ENCODE assay signal across 15 cellular contexts in the genomic region with DNA sequence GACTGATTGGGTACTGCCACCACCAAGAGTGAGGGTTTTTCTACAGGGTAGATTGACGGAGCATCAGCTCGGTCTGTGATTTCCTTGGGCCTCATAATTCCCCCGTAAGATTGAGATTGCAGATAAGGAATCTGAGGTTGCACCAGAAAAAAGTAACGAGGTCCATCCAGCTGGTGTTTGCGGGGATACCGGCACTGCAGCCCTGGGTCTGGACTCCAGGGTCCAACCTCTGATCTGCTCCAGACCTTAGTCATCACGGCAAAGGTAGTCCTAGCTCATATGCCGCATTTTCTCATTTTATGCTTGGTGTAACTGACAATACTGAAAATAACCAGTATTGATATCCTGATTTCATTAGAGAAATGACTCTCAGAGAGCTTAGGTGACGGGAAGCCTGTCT. TPM values are rescaled to one million over a fixed set of nuclear protein-coding genes. Genes with fewer than 3 reads are reported as not detected.
A peak's percentile ranks its signal among the peaks of the same experiment; 100 is the strongest.
DNase-seq lines count a peak whose midpoint lies in the region; ATAC-seq, FAIRE-seq and TF ChIP-seq lines count a peak whose summit lies in the region.
"Had no signal": no experiment of that assay in that cellular context is flagged by ENCODE, and none has a peak within 500 bp of the region (broad histone marks: within the 10 kb centered on the region; RNA-seq: fewer than 3 reads in every experiment).

No MANE protein-coding gene starts in this region.

- ATAC-seq in HG03565 (IDR thresholded peaks at IDR 0.05; ENCODE audit: unreplicated experiment) (peak; percentile 33), PC-3 (no peak)
- ATAC-seq in activated naive CD8-positive, alpha-beta T cell treated with anti-CD3 and anti-CD28 coated beads, Interleukin-2, amount 50 U/mL, for 24 hours: no peak
- no peak for ATAC-seq in stimulated activated naive B cell treated with anti-CD40 and anti-IgM and Interleukin-4, amounts not matched to agents 10 μg/mL and 1 μg/mL and 100 μg/mL, for 72 hours (replicated peaks)
- ATAC-seq: psoas muscle had no signal

- CTCF ChIA-PET in activated naive CD4-positive, alpha-beta T cell treated with anti-CD3 and anti-CD28 coated beads for 36 hours (lab: Charles Lee): interaction anchor here (0.9 to 1.2 kb wide), 2 partner anchors 27 to 115 kb away, joined by 3 to 4 read pairs; no protein-coding TSS in a partner anchor
- CTCF ChIA-PET in PC-3 (lab: Charles Lee): no interaction called here

- H3K27ac ChIP-seq in PC-3 (ENCODE audit: low read length) (no peak overlapping the region), small intestine (ENCODE audit: low read depth in 1 of 2, low read length in 1 of 2) (no peak overlapping the region)
- H3K27ac ChIP-seq: psoas muscle had no signal

- no peak for DNase-seq in activated naive CD4-positive, alpha-beta T cell treated with anti-CD3 and anti-CD28 coated beads for 36 hours
- DNase-seq in activated naive CD4-positive, alpha-beta T cell treated with anti-CD3 and anti-CD28 coated beads, Interleukin-2, amount 50 U/mL, for 16 hours: no peak
- DNase-seq in activated naive CD8-positive, alpha-beta T cell treated with anti-CD3 and anti-CD28 coated beads, Interleukin-2, amount 50 U/mL, for 24 hours: no peak
- no peak for DNase-seq in stimulated activated naive B cell treated with anti-CD40 and anti-IgM and Interleukin-4, amounts not matched to agents 10 μg/mL and 1 μg/mL and 100 μg/mL, for 72 hours
- DNase-seq in amniotic stem cell (lab: John Stamatoyannopoulos, UW): no peak
- DNase-seq in PC-3: no peak
- no peak for DNase-seq in small intestine
- DNase-seq: foreskin fibroblast, NCI-H1105 treated with DMSO at 0.1 percent for 48 hours, NCI-H2171, psoas muscle, RPMI8226 had no signal

- H3K27me3 Mint-ChIP-seq in activated naive CD4-positive, alpha-beta T cell treated with anti-CD3 and anti-CD28 coated beads for 36 hours (ENCODE audit: low read depth): no peaks in the 10 kb centered on the region
- H3K27me3 Mint-ChIP-seq in activated naive CD8-positive, alpha-beta T cell treated with anti-CD3 and anti-CD28 coated beads, Interleukin-2, amount 50 U/mL, for 24 hours: no peaks in the 10 kb centered on the region
- H3K27me3 Mint-ChIP-seq in stimulated activated naive B cell treated with anti-CD40 and anti-IgM and Interleukin-4, amounts not matched to agents 10 μg/mL and 1 μg/mL and 100 μg/mL, for 72 hours: no peaks in the 10 kb centered on the region

- no peak for FAIRE-seq in small intestine (lab: Jason Lieb, UNC)
- FAIRE-seq: endometrium had no signal

- H3K4me1 Mint-ChIP-seq in activated naive CD4-positive, alpha-beta T cell treated with anti-CD3 and anti-CD28 coated beads for 36 hours (ENCODE audit: low read depth): peaks cover 64% of the 10 kb centered on the region
- peaks cover 58% of the 10 kb centered on the region for H3K4me1 Mint-ChIP-seq in activated naive CD8-positive, alpha-beta T cell treated with anti-CD3 and anti-CD28 coated beads, Interleukin-2, amount 50 U/mL, for 24 hours
- H3K4me1 Mint-ChIP-seq in stimulated activated naive B cell treated with anti-CD40 and anti-IgM and Interleukin-4, amounts not matched to agents 10 μg/mL and 1 μg/mL and 100 μg/mL, for 72 hours: peaks cover 49 to 80% of the 10 kb centered on the region in 2 donors

- no peak for TF ChIP-seq CTCF in PC-3 (conservative IDR thresholded peaks at IDR 0.05; ENCODE audit: low read depth, low read length)

- H3K36me3 Mint-ChIP-seq in activated naive CD4-positive, alpha-beta T cell treated with anti-CD3 and anti-CD28 coated beads for 36 hours (ENCODE audit: low read depth): peaks cover 38% of the 10 kb centered on the region
- peaks cover 41% of the 10 kb centered on the region for H3K36me3 Mint-ChIP-seq in activated naive CD8-positive, alpha-beta T cell treated with anti-CD3 and anti-CD28 coated beads, Interleukin-2, amount 50 U/mL, for 24 hours (ENCODE audit: low read depth)
- H3K36me3 Mint-ChIP-seq in stimulated activated naive B cell treated with anti-CD40 and anti-IgM and Interleukin-4, amounts not matched to agents 10 μg/mL and 1 μg/mL and 100 μg/mL, for 72 hours: peaks cover 38 to 69% of the 10 kb centered on the region in 2 donors

- intact Hi-C loops in activated naive CD4-positive, alpha-beta T cell treated with anti-CD3 and anti-CD28 coated beads for 36 hours (cut with micrococcal nuclease): no loop called here
- intact Hi-C loops in PC-3 (cut with micrococcal nuclease): no loop called here

- H3K4me3 Mint-ChIP-seq in activated naive CD4-positive, alpha-beta T cell treated with anti-CD3 and anti-CD28 coated beads for 36 hours: peak overlapping the region; percentile 23
- H3K4me3 Mint-ChIP-seq in activated naive CD8-positive, alpha-beta T cell treated with anti-CD3 and anti-CD28 coated beads, Interleukin-2, amount 50 U/mL, for 24 hours: peak overlapping the region; percentile 66
- peak overlapping the region; percentile 66 to 76 for H3K4me3 Mint-ChIP-seq in stimulated activated naive B cell treated with anti-CD40 and anti-IgM and Interleukin-4, amounts not matched to agents 10 μg/mL and 1 μg/mL and 100 μg/mL, for 72 hours

- H3K36me3 ChIP-seq in PC-3 (ENCODE audit: low read depth, low read length) (no peaks in the 10 kb centered on the region), small intestine (ENCODE audit: control insufficient read depth in 2 of 2, insufficient read depth in 2 of 2, low read length in 2 of 2) (no peaks in the 10 kb centered on the region)

- H3K9me2 ChIP-seq in PC-3 (replicated peaks; ENCODE audit: low read length): no peaks in the 10 kb centered on the region

- H3K4me1 ChIP-seq in PC-3 (ENCODE audit: insufficient read depth, low read length): 0 out of 2 replicates have a peak, but pooled peaks cover 6% of the 10 kb centered on the region
- H3K4me1 ChIP-seq in small intestine (ENCODE audit: control insufficient read depth in 2 of 2, insufficient read depth in 1 of 2, low read depth in 1 of 2, low read length in 1 of 2): no peaks in the 10 kb centered on the region
- H3K4me1 ChIP-seq: psoas muscle had no signal

- no peaks in the 10 kb centered on the region for H3K79me2 ChIP-seq in PC-3 (ENCODE audit: low read length)

- no TSS peak for BruUV-seq in PC-3 (replicated peaks; lab: Mats Ljungman, UMichigan)

- no peaks in the 10 kb centered on the region for H3K27me3 ChIP-seq in PC-3 (ENCODE audit: low read length)
- H3K27me3 ChIP-seq in small intestine (ENCODE audit: control insufficient read depth in 2 of 2, insufficient read depth in 2 of 2, low read length in 2 of 2): peaks cover 0 to 2% of the 10 kb centered on the region in 2 donors

- H3K4me3 ChIP-seq in PC-3 (ENCODE audit: low read length) (no peak overlapping the region), small intestine (ENCODE audit: low read depth in 1 of 2, low read length in 2 of 2) (no peak overlapping the region)
- H3K4me3 ChIP-seq: psoas muscle had no signal

- H3K9me3 Mint-ChIP-seq in activated naive CD4-positive, alpha-beta T cell treated with anti-CD3 and anti-CD28 coated beads for 36 hours: no peaks in the 10 kb centered on the region
- peaks cover 3% of the 10 kb centered on the region for H3K9me3 Mint-ChIP-seq in activated naive CD8-positive, alpha-beta T cell treated with anti-CD3 and anti-CD28 coated beads, Interleukin-2, amount 50 U/mL, for 24 hours
- peaks cover 3 to 4% of the 10 kb centered on the region in 2 donors for H3K9me3 Mint-ChIP-seq in stimulated activated naive B cell treated with anti-CD40 and anti-IgM and Interleukin-4, amounts not matched to agents 10 μg/mL and 1 μg/mL and 100 μg/mL, for 72 hours

- POLR2A ChIA-PET in PC-3 (lab: Charles Lee; ENCODE audit: unreplicated experiment): no interaction called here

- H3K9ac ChIP-seq in PC-3 (ENCODE audit: low read length): no peak overlapping the region

- 79 to 86% (median 85%) methylated on average over 9 of the region's 9 CpGs for WGBS in small intestine, 3 donors

- no peaks in the 10 kb centered on the region for H3F3A ChIP-seq in PC-3 (ENCODE audit: low read length, unreplicated experiment)

- no peak overlapping the region for H3K4me2 ChIP-seq in PC-3 (ENCODE audit: low read length)

- no peaks in the 10 kb centered on the region for H4K20me1 ChIP-seq in PC-3 (ENCODE audit: low read length)

- H3K27ac Mint-ChIP-seq in activated naive CD4-positive, alpha-beta T cell treated with anti-CD3 and anti-CD28 coated beads for 36 hours: peak overlapping the region; percentile 52
- H3K27ac Mint-ChIP-seq in activated naive CD8-positive, alpha-beta T cell treated with anti-CD3 and anti-CD28 coated beads, Interleukin-2, amount 50 U/mL, for 24 hours: peak overlapping the region; percentile 52
- peak overlapping the region; percentile 90 for H3K27ac Mint-ChIP-seq in stimulated activated naive B cell treated with anti-CD40 and anti-IgM and Interleukin-4, amounts not matched to agents 10 μg/mL and 1 μg/mL and 100 μg/mL, for 72 hours

- H3K9me3 ChIP-seq in PC-3 (ENCODE audit: low read length) (no peaks in the 10 kb centered on the region), small intestine (ENCODE audit: control insufficient read depth, low read depth) (no peaks in the 10 kb centered on the region)
- H3K9me3 ChIP-seq: psoas muscle had no signal

- no peak overlapping the region for H2AFZ ChIP-seq in PC-3 (ENCODE audit: low read length)

RNA-seq across cellular contexts. Expression of gene CARD11, which starts 3.9 kb away (rescaled TPM):
- total RNA-seq in activated naive CD4-positive, alpha-beta T cell treated with anti-CD3 and anti-CD28 coated beads for 36 hours: 100 to 1,000 TPM in 1 of 2 experiments, 10 to 100 TPM in 1; 99.4 to 105 TPM
- not detected in 2 replicates for total RNA-seq in PC-3 (2014; rRNA removed)
- polyA plus RNA-seq in small intestine: 1 to 10 TPM in 2 of 3 donors, under 1 TPM in 1; 0.67 to 4.1 (median 2.4) TPM
- total RNA-seq: myocyte had no signal

Comparison
In these comparisons a context has a peak if more than half of its experiments do, and no peak if none do; other contexts are left out.
1. RNA of gene CARD11, which starts 3.9 kb away (total RNA-seq): 99.4 to 105 TPM in activated naive CD4-positive, alpha-beta T cell treated with anti-CD3 and anti-CD28 coated beads for 36 hours; not detected in PC-3; every median in the first group is over 10 times any median in the second.
2. Peak in every context shown above with its lines, with median percentiles within 50 percentile points of each other: H3K27ac Mint-ChIP-seq and H3K4me3 Mint-ChIP-seq.